Comparison of ENCODE assay signal across 21 cellular contexts in the genomic region with DNA sequence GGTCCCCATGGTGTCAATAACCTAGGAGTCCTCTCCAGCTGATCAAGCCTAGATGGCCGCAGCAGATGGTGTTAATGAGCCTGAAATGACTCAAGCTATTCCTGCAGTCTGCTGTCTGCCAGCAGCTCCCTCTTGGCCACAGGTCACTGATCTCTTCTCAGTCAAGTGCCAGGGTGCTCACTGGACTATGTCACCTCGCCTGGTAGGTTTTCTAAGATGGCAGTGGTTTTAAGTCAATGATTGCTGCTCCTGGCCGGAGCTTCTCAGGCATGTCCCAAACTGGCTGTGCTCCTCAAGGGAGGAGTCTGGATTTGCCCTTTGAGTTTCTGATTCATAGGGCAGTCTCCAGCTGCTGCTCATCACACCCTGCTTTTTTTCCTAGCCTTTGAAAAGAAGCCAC. TPM values are rescaled to one million over a fixed set of nuclear protein-coding genes. Genes with fewer than 3 reads are reported as not detected.
"Had no signal": no experiment of that assay in that cellular context is flagged by ENCODE, and none has a peak within 500 bp of the region (broad histone marks: within the 10 kb centered on the region; RNA-seq: fewer than 3 reads in every experiment).

No MANE protein-coding gene starts in this region.

- FAIRE-seq: keratinocyte had no signal

- ATAC-seq: activated CD8-positive, alpha-beta memory T cell treated with anti-CD3 and anti-CD28 coated beads, Interleukin-2, amount 10 ng/mL, durations not matched to agents 7 days and 5 days; natural killer cell treated with Interleukin-12 subunit alpha and Interleukin-12 subunit beta and Interleukin-15 and Interleukin-18, amount 100 ng/mL, for 72 hours; stimulated activated naive CD8-positive, alpha-beta T cell treated with anti-CD3 and anti-CD28 coated beads, Interleukin-15, Interleukin-2, amounts not matched to agents 100 U/mL and 50 U/mL, for 24 hours had no signal

- H3K9me3 ChIP-seq: tibial nerve, uterus had no signal

- H3K36me3 ChIP-seq: cardiac muscle cell, tibial nerve, uterus had no signal

- H3K27ac ChIP-seq: cardiac muscle cell, tibial nerve, uterus had no signal

- H3K27me3 ChIP-seq: cardiac muscle cell, tibial nerve, uterus had no signal

- H3K4me1 ChIP-seq: tibial nerve, uterus had no signal

- H3K4me3 ChIP-seq: cardiac muscle cell, tibial nerve, uterus had no signal

- DNase-seq: activated CD4-positive, alpha-beta memory T cell treated with anti-CD3 and anti-CD28 coated beads, Interleukin-2, amount 10 ng/mL, durations not matched to agents 7 days and 5 days; activated CD4-positive, alpha-beta T cell treated with anti-CD3 and anti-CD28 coated beads for 48 hours; activated CD4-positive, CD25-positive, alpha-beta regulatory T cell; activated CD8-positive, alpha-beta memory T cell treated with anti-CD3 and anti-CD28 coated beads, Interleukin-2, amount 10 ng/mL, durations not matched to agents 7 days and 5 days; activated naive CD8-positive, alpha-beta T cell treated with anti-CD3 and anti-CD28 coated beads for 36 hours; amniotic stem cell; dermis blood vessel endothelial cell; effector memory CD4-positive, alpha-beta T cell; foreskin fibroblast; head of caudate nucleus; posterior cingulate gyrus; stimulated activated naive CD8-positive, alpha-beta T cell treated with anti-CD3 and anti-CD28 coated beads, Interleukin-15, Interleukin-2, amounts not matched to agents 100 U/mL and 50 U/mL, for 24 hours; substantia nigra; SW 1271; uterus had no signal

RNA-seq across cellular contexts. Expression of a gene that starts 58.6 kb away (rescaled TPM):
- total RNA-seq: activated CD4-positive, alpha-beta memory T cell treated with anti-CD3 and anti-CD28 coated beads, Interleukin-2, amount 10 ng/mL, durations not matched to agents 7 days and 5 days; activated CD8-positive, alpha-beta memory T cell treated with anti-CD3 and anti-CD28 coated beads, Interleukin-2, amount 10 ng/mL, durations not matched to agents 7 days and 5 days; activated naive CD8-positive, alpha-beta T cell treated with anti-CD3 and anti-CD28 coated beads for 36 hours; chondrocyte; dermis blood vessel endothelial cell; natural killer cell treated with Interleukin-12 subunit alpha and Interleukin-12 subunit beta and Interleukin-15 and Interleukin-18, amount 100 ng/mL, for 72 hours; T-helper 2 cell treated with Interferon-gamma antibody and Interleukin-4, amounts not matched to agents 100 ng/mL and 5 ng/mL, for 36 hours had no signal
